ENCODE assay signal across 24 cellular contexts in genomic region chr16:76885776-76886175, GRCh38.
A peak's percentile ranks its signal among the peaks of the same experiment; 100 is the strongest.
DNase-seq lines count a peak whose midpoint lies in the region; ATAC-seq and TF ChIP-seq lines count a peak whose summit lies in the region.
"Had no signal": no experiment of that assay in that cellular context is flagged by ENCODE, and none has a peak within 500 bp of the region (broad histone marks: within the 10 kb centered on the region; RNA-seq: fewer than 3 reads in every experiment).

No MANE protein-coding gene starts in this region.

- H3K27ac ChIP-seq in GM23338 (ENCODE audit: low read depth) (no peak overlapping the region), SK-N-SH (ENCODE audit: low read depth in 2 of 2, low read length in 1 of 2) (peak overlapping the region in 1 of 2 experiments; percentile 64; a peak in 2 of 4 replicates), parathyroid adenoma (no peak overlapping the region)
- H3K27ac ChIP-seq: A549; BLaER1 treated with 17β-estradiol and CSF1 and Interleukin-3, amounts not matched to agents 10 nM and 100 nM; GM23248 had no signal

- no peaks in the 10 kb centered on the region for H3K36me3 ChIP-seq in GM23338 (ENCODE audit: insufficient read depth)
- H3K36me3 ChIP-seq in SK-N-SH (replicated peaks in 1 of 2; ENCODE audit: control insufficient read depth in 1 of 2, insufficient read depth in 2 of 2, low read length in 1 of 2), result no peaks in the 10 kb centered on the region
- H3K36me3 ChIP-seq in parathyroid adenoma (ENCODE audit: control insufficient read depth, insufficient read depth, low read length), result no peaks in the 10 kb centered on the region
- H3K36me3 ChIP-seq: BE2C; BLaER1 treated with 17β-estradiol and CSF1 and Interleukin-3, amounts not matched to agents 10 nM and 100 nM had no signal

- peak in 1 of 2 experiments; percentile 46; a peak in 2 of 4 replicates for TF ChIP-seq EP300 in SK-N-SH (IDR thresholded peaks at IDR 0.05; ENCODE audit: borderline replicate concordance in 1 of 2, low read depth in 1 of 2, low read length in 1 of 2)

- POLR2A ChIA-PET in SK-N-SH (lab: Yijun Ruan, JAX), result no interaction called here

- H3K27me3 ChIP-seq in GM23338 (ENCODE audit: insufficient read depth) (no peaks in the 10 kb centered on the region), SK-N-SH (ENCODE audit: insufficient read depth) (no peaks in the 10 kb centered on the region), parathyroid adenoma (ENCODE audit: control insufficient read depth, insufficient read depth, low read length) (no peaks in the 10 kb centered on the region)
- H3K27me3 ChIP-seq: BE2C; BLaER1 treated with 17β-estradiol and CSF1 and Interleukin-3, amounts not matched to agents 10 nM and 100 nM had no signal

- peaks cover 2% of the 10 kb centered on the region for H3K27me3 Mint-ChIP-seq in GM23338 (ENCODE audit: insufficient read depth, low read depth, poor library complexity)
- no peaks in the 10 kb centered on the region for H3K27me3 Mint-ChIP-seq in glutamatergic neuron (ENCODE audit: unreplicated experiment)
- H3K27me3 Mint-ChIP-seq: CD4-positive, alpha-beta T cell; CD8-positive, alpha-beta memory T cell had no signal

- H3K4me3 ChIP-seq in GM23338 (no peak overlapping the region), SK-N-SH (ENCODE audit: low read depth in 2 of 2, low read length in 1 of 2) (no peak overlapping the region), parathyroid adenoma (ENCODE audit: low read depth, low read length) (no peak overlapping the region)
- H3K4me3 ChIP-seq: A549; BLaER1 treated with 17β-estradiol and CSF1 and Interleukin-3, amounts not matched to agents 10 nM and 100 nM; GM23248 had no signal

- H4K20me1 ChIP-seq in GM23338 (replicated peaks; ENCODE audit: insufficient read depth) (no peaks in the 10 kb centered on the region), SK-N-SH (ENCODE audit: insufficient read depth) (no peaks in the 10 kb centered on the region)
- H4K20me1 ChIP-seq: BLaER1 treated with 17β-estradiol and CSF1 and Interleukin-3, amounts not matched to agents 10 nM and 100 nM had no signal

- H3F3A ChIP-seq in GM23338 (replicated peaks; ENCODE audit: low read depth) (no peaks in the 10 kb centered on the region), SK-N-SH (replicated peaks; ENCODE audit: insufficient read depth) (no peaks in the 10 kb centered on the region)

- H3K27ac Mint-ChIP-seq in GM23338 (0 out of 2 replicates have a peak overlapping the region, but pooled peaks have one; percentile 12), glutamatergic neuron (ENCODE audit: unreplicated experiment) (peak overlapping the region; percentile 41)
- H3K27ac Mint-ChIP-seq: CD14-positive monocyte; CD4-positive, alpha-beta T cell; CD8-positive, alpha-beta memory T cell had no signal

- peaks cover 9% of the 10 kb centered on the region; the same call in 2 of the 3 replicates for H3K4me1 Mint-ChIP-seq in GM23338
- H3K4me1 Mint-ChIP-seq in glutamatergic neuron (ENCODE audit: low read depth, unreplicated experiment), result peaks cover 32% of the 10 kb centered on the region
- H3K4me1 Mint-ChIP-seq: CD14-positive monocyte; CD8-positive, alpha-beta memory T cell had no signal

- H3K9me3 ChIP-seq in SK-N-SH, result no peaks in the 10 kb centered on the region
- no peaks in the 10 kb centered on the region for H3K9me3 ChIP-seq in parathyroid adenoma (ENCODE audit: control insufficient read depth, low read length)
- H3K9me3 ChIP-seq: A549; BE2C; BLaER1 treated with 17β-estradiol and CSF1 and Interleukin-3, amounts not matched to agents 10 nM and 100 nM had no signal

- H3K9me2 ChIP-seq in GM23338 (ENCODE audit: insufficient read depth) (no peaks in the 10 kb centered on the region), SK-N-SH (no peaks in the 10 kb centered on the region)

- no peaks in the 10 kb centered on the region for H3K79me2 ChIP-seq in GM23338 (replicated peaks; ENCODE audit: insufficient read depth)
- H3K79me2 ChIP-seq in SK-N-SH (ENCODE audit: insufficient read depth), result no peaks in the 10 kb centered on the region
- no peaks in the 10 kb centered on the region for H3K79me2 ChIP-seq in parathyroid adenoma

- H2AFZ ChIP-seq in GM23338, result no peak overlapping the region
- no peak overlapping the region for H2AFZ ChIP-seq in SK-N-SH (ENCODE audit: low read depth)
- H2AFZ ChIP-seq in parathyroid adenoma, result peak overlapping the region; percentile 9
- H2AFZ ChIP-seq: GM23248 had no signal

- peak overlapping the region; percentile 50 for H3K4me2 ChIP-seq in GM23338
- H3K4me2 ChIP-seq in SK-N-SH, result no peak overlapping the region
- no peak overlapping the region for H3K4me2 ChIP-seq in parathyroid adenoma (ENCODE audit: low read length)
- H3K4me2 ChIP-seq: A549; BLaER1 treated with 17β-estradiol and CSF1 and Interleukin-3, amounts not matched to agents 10 nM and 100 nM had no signal

- in situ Hi-C loops in G401 (cut with HindIII; ENCODE audit: low sequenced_read_pairs), result no loop called here

- TF ChIP-seq RAD21 in SK-N-SH (IDR thresholded peaks at IDR 0.05; ENCODE audit: low read length), result no peak

- peaks cover 46% of the 10 kb centered on the region for H3K9me3 Mint-ChIP-seq in GM23338
- no peaks in the 10 kb centered on the region for H3K9me3 Mint-ChIP-seq in glutamatergic neuron (ENCODE audit: unreplicated experiment)
- H3K9me3 Mint-ChIP-seq: CD4-positive, alpha-beta T cell; H9 had no signal

- H3K36me3 Mint-ChIP-seq in GM23338 (ENCODE audit: low read depth), result no peaks in the 10 kb centered on the region
- no peaks in the 10 kb centered on the region for H3K36me3 Mint-ChIP-seq in glutamatergic neuron (ENCODE audit: unreplicated experiment)
- H3K36me3 Mint-ChIP-seq: CD14-positive monocyte; CD8-positive, alpha-beta memory T cell had no signal

- no peak for TF ChIP-seq POLR2A in GM18505 (IDR thresholded peaks at IDR 0.05; ENCODE audit: borderline replicate concordance, extremely low read depth, insufficient read depth, insufficient read length)

- no peak overlapping the region for H3K9ac ChIP-seq in SK-N-SH
- no peak overlapping the region for H3K9ac ChIP-seq in parathyroid adenoma
- H3K9ac ChIP-seq: BLaER1 treated with 17β-estradiol and CSF1 and Interleukin-3, amounts not matched to agents 10 nM and 100 nM; GM23248 had no signal

- H3K4me1 ChIP-seq in GM23338 (ENCODE audit: insufficient read depth), result peaks cover 19% of the 10 kb centered on the region
- peaks cover 0 to 5% of the 10 kb centered on the region in 2 experiments; a peak in 1 of 4 replicates for H3K4me1 ChIP-seq in SK-N-SH (ENCODE audit: control insufficient read depth in 1 of 2, insufficient read depth in 2 of 2, low read depth in 1 of 2, low read length in 1 of 2)
- H3K4me1 ChIP-seq in parathyroid adenoma, result no peaks in the 10 kb centered on the region
- H3K4me1 ChIP-seq: A549; BLaER1 treated with 17β-estradiol and CSF1 and Interleukin-3, amounts not matched to agents 10 nM and 100 nM had no signal

- DNase-seq in GM23338 (ENCODE audit: low spot score), result no peak
- DNase-seq in SK-N-SH, result peak; percentile 3
- DNase-seq in glutamatergic neuron, result no peak
- DNase-seq in G401 (ENCODE audit: low spot score), result no peak
- no peak for DNase-seq in NCI-H1436 treated with DMSO at 0.1 percent for 48 hours (lab: John Stamatoyannopoulos, UW)
- no peak for DNase-seq in NCI-H69 (lab: John Stamatoyannopoulos, UW)
- DNase-seq: 8988T; ACHN; AML-193; BE2C; Calu3; CD4-positive, alpha-beta T cell; CD8-positive, alpha-beta memory T cell; DMS79; EL; GF-D8; GM23248; H9 had no signal

- no peak overlapping the region for H3K4me3 Mint-ChIP-seq in GM23338
- H3K4me3 Mint-ChIP-seq in glutamatergic neuron (ENCODE audit: unreplicated experiment), result no peak overlapping the region
- H3K4me3 Mint-ChIP-seq: CD14-positive monocyte; CD4-positive, alpha-beta T cell; CD8-positive, alpha-beta memory T cell; H9 had no signal

- TF ChIP-seq CTCF in GM23338 (conservative IDR thresholded peaks at IDR 0.05; ENCODE audit: low read depth in 2 of 2) (no peak), SK-N-SH (IDR thresholded peaks at IDR 0.05) (no peak), glutamatergic neuron (IDR thresholded peaks at IDR 0.05; ENCODE audit: partially characterized antibody, unreplicated experiment) (no peak), parathyroid adenoma (IDR thresholded peaks at IDR 0.05) (no peak)

- ATAC-seq in GM23338 (no peak), GM18505 (IDR thresholded peaks at IDR 0.05; ENCODE audit: unreplicated experiment) (no peak)
- ATAC-seq: A549, HCT116 had no signal

- WGBS in SK-N-SH (ENCODE audit: low lambda C conversion rate), result 0% methylated on average over 1 of the region's 1 CpG

- CTCF ChIA-PET in SK-N-SH (lab: Yijun Ruan, JAX), result interaction anchor here (0.6 to 1.1 kb wide), 2 partner anchors 10 to 50 kb away, joined by 3 read pairs; no protein-coding TSS in a partner anchor

TF ChIP-seq in GM23338, 12 proteins besides CTCF, POLR2A, EP300 and RAD21 (continues in another document):
- TF ChIP-seq NANOG (IDR thresholded peaks at IDR 0.05; ENCODE audit: borderline replicate concordance), result 0 out of 2 replicates have a peak, but pooled peaks have one; percentile 28

TF ChIP-seq in SK-N-SH, 30 proteins besides CTCF, POLR2A, EP300 and RAD21:
- TF ChIP-seq SMC3 (IDR thresholded peaks at IDR 0.05; ENCODE audit: low read depth, low read length), result no peak
- peak; percentile 58 for TF ChIP-seq GATA2 (CRISPR knock-in tag; IDR thresholded peaks at IDR 0.05)
TF ChIP-seq in SK-N-SH: peak in this region for 1.
